ENCODE assay signal across 20 cellular contexts in the genomic region with DNA sequence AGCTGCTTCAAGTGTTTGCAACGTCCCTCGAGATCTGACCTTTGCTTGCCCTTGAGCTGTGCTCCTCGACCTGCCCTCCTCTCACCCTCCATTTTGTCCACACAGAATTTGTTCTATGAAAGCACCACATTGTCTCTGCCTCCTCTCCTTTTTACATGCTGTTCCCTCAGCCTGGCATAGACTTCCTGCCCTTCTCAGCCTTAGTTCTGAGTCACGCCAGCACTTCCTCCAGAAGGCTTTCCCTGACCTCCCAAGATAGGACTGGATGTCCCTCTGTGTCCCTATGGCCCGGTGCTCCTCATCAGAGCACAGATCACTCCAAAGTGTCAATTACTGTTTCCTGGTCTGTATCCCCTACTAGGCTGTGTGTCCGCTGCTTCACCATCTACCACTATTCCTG.
"Had no signal": no experiment of that assay in that cellular context is flagged by ENCODE, and none has a peak within 500 bp of the region (broad histone marks: within the 10 kb centered on the region; RNA-seq: fewer than 3 reads in every experiment).

No MANE protein-coding gene starts in this region.

- H3K4me1 ChIP-seq: colonic mucosa, lower lobe of right lung, parathyroid adenoma, transverse colon, uterus had no signal

- H3K9me3 Mint-ChIP-seq: activated T-cell treated with anti-CD3 and anti-CD28 coated beads, Interleukin-2, amount 50 U/mL, for 72 hours; natural killer cell had no signal

- H2AFZ ChIP-seq: hepatocyte, parathyroid adenoma had no signal

- H3K27ac ChIP-seq: brain microvascular endothelial cell, colonic mucosa, hepatocyte, lower lobe of right lung, parathyroid adenoma, skin epidermis, transverse colon, uterus, WERI-Rb-1 had no signal

- H3K4me3 Mint-ChIP-seq: activated T-cell treated with anti-CD3 and anti-CD28 coated beads, Interleukin-2, amount 50 U/mL, for 72 hours; natural killer cell had no signal

- H3K9ac ChIP-seq: parathyroid adenoma had no signal

- H3K9me3 ChIP-seq: colonic mucosa, lower lobe of right lung, transverse colon, uterus had no signal

- H3K36me3 ChIP-seq: brain microvascular endothelial cell, colonic mucosa, lower lobe of right lung, transverse colon, uterus, WERI-Rb-1 had no signal

- DNase-seq: activated CD4-positive, alpha-beta T cell treated with anti-CD3 and anti-CD28 coated beads, Interleukin-2, amount 50 U/mL, for 4 hours; activated effector memory CD4-positive, alpha-beta T cell treated with anti-CD3 and anti-CD28 coated beads, Interleukin-2, amount 50 U/mL, for 16 hours; activated naive CD4-positive, alpha-beta T cell treated with anti-CD3 and anti-CD28 coated beads, Interleukin-2, amount 50 U/mL, for 16 hours; activated T-cell treated with anti-CD3 and anti-CD28 coated beads, Interleukin-2, amount 50 U/mL, for 72 hours; aorta; central memory CD4-positive, alpha-beta T cell; colonic mucosa; left cardiac atrium; lower lobe of right lung; natural killer cell; stimulated activated naive CD8-positive, alpha-beta T cell treated with anti-CD3 and anti-CD28 coated beads, Interleukin-15, Interleukin-2, amounts not matched to agents 100 U/mL and 50 U/mL, for 24 hours; T-helper 2 cell; transverse colon; uterus; WERI-Rb-1 had no signal

- H3K4me3 ChIP-seq: colonic mucosa, hepatocyte, lower lobe of right lung, skin epidermis, transverse colon, uterus had no signal

- H3K36me3 Mint-ChIP-seq: natural killer cell had no signal

- H3K27me3 ChIP-seq: brain microvascular endothelial cell, colonic mucosa, hepatocyte, transverse colon, uterus had no signal

- H3K27ac Mint-ChIP-seq: activated T-cell treated with anti-CD3 and anti-CD28 coated beads, Interleukin-2, amount 50 U/mL, for 72 hours; natural killer cell had no signal

- ATAC-seq: activated T-cell treated with anti-CD3 and anti-CD28 coated beads, Interleukin-2, amount 50 U/mL, for 72 hours; esophagus mucosa; lower lobe of right lung; natural killer cell; stimulated activated naive CD8-positive, alpha-beta T cell treated with anti-CD3 and anti-CD28 coated beads, Interleukin-15, Interleukin-2, amounts not matched to agents 100 U/mL and 50 U/mL, for 24 hours had no signal

- H3K4me2 ChIP-seq: hepatocyte had no signal

- H3K4me1 Mint-ChIP-seq: natural killer cell had no signal
